ENCODE assay signal across 21 cellular contexts in genomic region chr17:76880268-76880667, GRCh38. TPM values are rescaled to one million over a fixed set of nuclear protein-coding genes. Genes with fewer than 3 reads are reported as not detected.
A peak's percentile ranks its signal among the peaks of the same experiment; 100 is the strongest.
DNase-seq lines count a peak whose midpoint lies in the region; ATAC-seq, FAIRE-seq and TF ChIP-seq lines count a peak whose summit lies in the region.
"Had no signal": no experiment of that assay in that cellular context is flagged by ENCODE, and none has a peak within 500 bp of the region (broad histone marks: within the 10 kb centered on the region; RNA-seq: fewer than 3 reads in every experiment).

No MANE protein-coding gene starts in this region.

- peaks cover 14 to 28% of the 10 kb centered on the region in 2 experiments for H3K4me1 Mint-ChIP-seq in H9
- H3K4me1 Mint-ChIP-seq in activated naive CD8-positive, alpha-beta T cell treated with anti-CD3 and anti-CD28 coated beads, Interleukin-2, amount 50 U/mL, for 24 hours, result no peaks in the 10 kb centered on the region
- H3K4me1 Mint-ChIP-seq: CD4-positive, CD25-positive, alpha-beta regulatory T cell; CD8-positive, alpha-beta memory T cell had no signal

- TF ChIP-seq POLR2A in IMR-90 (IDR thresholded peaks at IDR 0.05; ENCODE audit: low read depth, low read length) (no peak), H1 (IDR thresholded peaks at IDR 0.05; ENCODE audit: control extremely low read depth in 1 of 2, low read depth in 2 of 2, low read length in 2 of 2) (no peak)

- H4K8ac ChIP-seq in H9 (replicated peaks; ENCODE audit: insufficient read length, low read depth, low read length), result no peak overlapping the region
- no peak overlapping the region for H4K8ac ChIP-seq in IMR-90 (ENCODE audit: low read depth in 2 of 2, low read length in 2 of 2)
- H4K8ac ChIP-seq in H1 (ENCODE audit: extremely low read depth, insufficient read depth, low read length), result peak overlapping the region; percentile 88; the same call in 1 of the 2 replicates

- H3K14ac ChIP-seq in H9 (ENCODE audit: insufficient read depth, low read length) (no peak overlapping the region), IMR-90 (replicated peaks; ENCODE audit: low read depth, low read length) (no peak overlapping the region), H1 (ENCODE audit: insufficient read length) (no peak overlapping the region)

- H4K91ac ChIP-seq in H9 (ENCODE audit: insufficient read length, low read depth, low read length), result no peak overlapping the region
- no peak overlapping the region for H4K91ac ChIP-seq in IMR-90 (ENCODE audit: insufficient read depth, low read depth, low read length)
- no peak overlapping the region for H4K91ac ChIP-seq in H1 (replicated peaks; ENCODE audit: insufficient read length, low read length)

- H2BK120ac ChIP-seq in H9 (ENCODE audit: low read depth, low read length, poor library complexity, severe bottlenecking) (no peak overlapping the region), IMR-90 (ENCODE audit: low read depth, low read length) (no peak overlapping the region), H1 (replicated peaks; ENCODE audit: low read depth, low read length) (no peak overlapping the region)

- H3K27me3 ChIP-seq in H9 (ENCODE audit: insufficient read depth, low read length) (no peaks in the 10 kb centered on the region), IMR-90 (ENCODE audit: control insufficient read depth, insufficient read depth, low read length) (peaks cover 28% of the 10 kb centered on the region), H1 (replicated peaks in 1 of 4; ENCODE audit: control insufficient read depth in 3 of 4, extremely low read depth in 1 of 4, insufficient read depth in 3 of 4, low read length in 3 of 4) (no peaks in the 10 kb centered on the region)
- H3K27me3 ChIP-seq: BE2C had no signal

- DNase-seq in H9 (no peak), IMR-90 (no peak), H1 (ENCODE audit: low read depth in 1 of 2, low spot score in 2 of 2) (no peak)
- no peak for DNase-seq in stimulated activated CD4-positive, alpha-beta T cell treated with anti-CD3 and anti-CD28 coated beads, Interleukin-4, amount 100 ng/mL, for 24 hours
- no peak for DNase-seq in activated naive CD8-positive, alpha-beta T cell treated with anti-CD3 and anti-CD28 coated beads, Interleukin-2, amount 50 U/mL, for 24 hours
- DNase-seq: ACHN; BE2C; C1 segment of cervical spinal cord; Caco-2; CD4-positive, CD25-positive, alpha-beta regulatory T cell; CD8-positive, alpha-beta memory T cell; GOT3; HCEC 1CT had no signal

- H3K9me3 ChIP-seq in H9 (ENCODE audit: control insufficient read depth, low read depth, low read length) (no peaks in the 10 kb centered on the region), IMR-90 (ENCODE audit: control insufficient read depth, insufficient read depth, low read length) (no peaks in the 10 kb centered on the region), H1 (ENCODE audit: insufficient read depth in 2 of 2, low read depth in 1 of 2, low read length in 1 of 2) (no peaks in the 10 kb centered on the region)
- H3K9me3 ChIP-seq: BE2C had no signal

- no peak overlapping the region for H3K23ac ChIP-seq in H9 (ENCODE audit: insufficient read length, low read depth, low read length)
- H3K23ac ChIP-seq in IMR-90 (ENCODE audit: low read depth, low read length), result no peak overlapping the region
- no peak overlapping the region for H3K23ac ChIP-seq in H1 (ENCODE audit: insufficient read length)

- H2BK12ac ChIP-seq in H9 (ENCODE audit: insufficient read length, low read depth, low read length), result no peak overlapping the region
- H2BK12ac ChIP-seq in H1 (ENCODE audit: low read depth, low read length), result no peak overlapping the region

- intact Hi-C loops in IMR-90 (cut with micrococcal nuclease), result no loop called here

- H3K4ac ChIP-seq in H9 (ENCODE audit: low read depth, low read length) (no peak overlapping the region), IMR-90 (ENCODE audit: low read depth, low read length) (no peak overlapping the region), H1 (replicated peaks; ENCODE audit: insufficient read length, low read depth, low read length) (no peak overlapping the region)

- peak overlapping the region; percentile 11 for H3K18ac ChIP-seq in H9 (ENCODE audit: insufficient read length, low read depth, low read length)
- no peak overlapping the region for H3K18ac ChIP-seq in IMR-90 (ENCODE audit: low read depth, low read length)
- H3K18ac ChIP-seq in H1 (ENCODE audit: extremely low read depth, low read length), result no peak overlapping the region; the same call in 1 of the 2 replicates

- H3K79me1 ChIP-seq in H9 (ENCODE audit: insufficient read depth, low read depth, low read length, poor library complexity, severe bottlenecking) (no peaks in the 10 kb centered on the region), IMR-90 (ENCODE audit: low read depth in 1 of 2, low read length in 2 of 2) (no peaks in the 10 kb centered on the region), H1 (ENCODE audit: low read depth, low read length) (peaks cover 2% of the 10 kb centered on the region; the same call in 1 of the 2 replicates)

- no peak for FAIRE-seq in H1 (lab: Jason Lieb, UNC)
- FAIRE-seq: A204.1, D721Med, G401.6, GM12891, GM19239 had no signal

- CTCF ChIA-PET in IMR-90 (lab: Yijun Ruan, JAX), result interaction anchor here (1.7 kb wide), 1 partner anchor 12 kb away, joined by 7 read pairs; the partner anchor contains the start of gene MGAT5B
- CTCF ChIA-PET in H1 (lab: Charles Lee; ENCODE audit: partially characterized antibody), result interaction anchor here (0.6 to 8.4 kb wide), 12 partner anchors 9 to 204 kb away, joined by 3 to 70 read pairs (median 4); partner anchors contain the start of gene MGAT5B

- H2AK5ac ChIP-seq in H9 (ENCODE audit: insufficient read length, low read length) (no peak overlapping the region), IMR-90 (ENCODE audit: low read depth, low read length) (no peak overlapping the region), H1 (ENCODE audit: low read depth, low read length) (no peak overlapping the region)

- peaks cover 1% of the 10 kb centered on the region in 2 experiments; a peak in 3 of 5 replicates for H3K9me3 Mint-ChIP-seq in H9
- H3K9me3 Mint-ChIP-seq in activated naive CD8-positive, alpha-beta T cell treated with anti-CD3 and anti-CD28 coated beads, Interleukin-2, amount 50 U/mL, for 24 hours, result peaks cover 6% of the 10 kb centered on the region

- H3K4me1 ChIP-seq in H9 (ENCODE audit: insufficient read depth, low read length) (peaks cover 3% of the 10 kb centered on the region; the same call in 1 of the 2 replicates), IMR-90 (ENCODE audit: control insufficient read depth, insufficient read depth, low read length) (no peaks in the 10 kb centered on the region), H1 (replicated peaks in 1 of 4; ENCODE audit: control insufficient read depth in 3 of 4, insufficient read depth in 4 of 4, low read length in 3 of 4) (peaks cover 0 to 8% (median 5%) of the 10 kb centered on the region in 4 experiments; a peak in 6 of 7 replicates)
- H3K4me1 ChIP-seq: Caco-2 had no signal

- no peak overlapping the region for H3K4me3 Mint-ChIP-seq in H9
- H3K4me3 Mint-ChIP-seq in activated naive CD8-positive, alpha-beta T cell treated with anti-CD3 and anti-CD28 coated beads, Interleukin-2, amount 50 U/mL, for 24 hours, result no peak overlapping the region
- H3K4me3 Mint-ChIP-seq: CD4-positive, CD25-positive, alpha-beta regulatory T cell; CD8-positive, alpha-beta memory T cell had no signal

- POLR2A ChIA-PET in IMR-90 (lab: Charles Lee; ENCODE audit: unreplicated experiment) (no interaction called here), H1 (lab: Charles Lee; ENCODE audit: partially characterized antibody) (interaction anchor here (1.4 kb wide), 1 partner anchor 10 kb away, joined by 6 read pairs; no protein-coding TSS in a partner anchor)

- H2BK20ac ChIP-seq in H9 (ENCODE audit: low read depth, low read length, poor library complexity, severe bottlenecking) (no peak overlapping the region), IMR-90 (ENCODE audit: low read depth, low read length) (no peak overlapping the region), H1 (ENCODE audit: low read length) (no peak overlapping the region)

- H3K27ac Mint-ChIP-seq in H9, result peak overlapping the region in 1 of 3 experiments; percentile 60; a peak in 2 of 7 replicates
- no peak overlapping the region for H3K27ac Mint-ChIP-seq in activated naive CD8-positive, alpha-beta T cell treated with anti-CD3 and anti-CD28 coated beads, Interleukin-2, amount 50 U/mL, for 24 hours
- H3K27ac Mint-ChIP-seq: CD4-positive, CD25-positive, alpha-beta regulatory T cell had no signal

- H2AK9ac ChIP-seq in IMR-90 (replicated peaks; ENCODE audit: low read depth, low read length, poor library complexity), result no peak overlapping the region

- no peak overlapping the region for H3T11ph ChIP-seq in H9 (ENCODE audit: low read length)

- H3K4me3 ChIP-seq in IMR-90 (ENCODE audit: insufficient read depth, low read depth, low read length) (no peak overlapping the region), H1 (ENCODE audit: extremely low read depth in 1 of 4, insufficient read depth in 2 of 4, low read depth in 3 of 4, low read length in 4 of 4) (no peak overlapping the region)

- H2AFZ ChIP-seq in H9 (ENCODE audit: low read length) (no peak overlapping the region), IMR-90 (replicated peaks; ENCODE audit: low read length, poor library complexity) (peak overlapping the region; percentile 2), H1 (ENCODE audit: low read length) (no peak overlapping the region)

- dilution Hi-C loops in IMR-90 (cut with HindIII; ENCODE audit: low sequenced_read_pairs, unreplicated experiment), result no loop called here

- H3K27ac ChIP-seq in H9 (ENCODE audit: insufficient read length, low read depth, low read length), result no peak overlapping the region
- H3K27ac ChIP-seq in IMR-90 (ENCODE audit: insufficient read depth, low read length), result no peak overlapping the region
- no peak overlapping the region for H3K27ac ChIP-seq in H1 (ENCODE audit: low read depth, low read length)
- H3K27ac ChIP-seq: KMS-11 had no signal

- TF ChIP-seq RAD21 in IMR-90 (IDR thresholded peaks at IDR 0.05; ENCODE audit: low read length) (no peak), H1 (IDR thresholded peaks at IDR 0.05 in 1 of 2, conservative IDR thresholded peaks at IDR 0.05 in 1 of 2; ENCODE audit: low read depth in 2 of 2, low read length in 2 of 2) (no peak)

- H3K36me3 Mint-ChIP-seq in H9 (ENCODE audit: insufficient read depth in 1 of 3, low read depth in 3 of 3), result peaks cover 2 to 8% (median 5%) of the 10 kb centered on the region in 3 experiments
- H3K36me3 Mint-ChIP-seq in activated naive CD8-positive, alpha-beta T cell treated with anti-CD3 and anti-CD28 coated beads, Interleukin-2, amount 50 U/mL, for 24 hours (ENCODE audit: low read depth), result peaks cover 1% of the 10 kb centered on the region
- H3K36me3 Mint-ChIP-seq: CD4-positive, CD25-positive, alpha-beta regulatory T cell had no signal

- H4K5ac ChIP-seq in H9 (ENCODE audit: insufficient read length, low read depth, low read length) (no peak overlapping the region), IMR-90 (ENCODE audit: low read depth, low read length) (no peak overlapping the region), H1 (ENCODE audit: insufficient read length, low read depth, low read length) (no peak overlapping the region)

- H3K79me2 ChIP-seq in H9 (ENCODE audit: insufficient read depth, low read length) (no peaks in the 10 kb centered on the region), H1 (ENCODE audit: control insufficient read depth in 1 of 2, insufficient read depth in 2 of 2, low read length in 2 of 2) (no peaks in the 10 kb centered on the region)

- no peak overlapping the region for H2BK15ac ChIP-seq in H9 (ENCODE audit: low read depth, low read length)
- no peak overlapping the region for H2BK15ac ChIP-seq in IMR-90 (ENCODE audit: low read depth, low read length)
- H2BK15ac ChIP-seq in H1 (ENCODE audit: low read length), result no peak overlapping the region

- in situ Hi-C loops in IMR-90 (cut with MboI; ENCODE audit: low sequenced_read_pairs), result no loop called here

- no CpG with 5 or more reads among the region's 10 CpGs for WGBS in H9 (ENCODE audit: extremely low coverage, insufficient read length, low lambda C conversion rate)
- 33% methylated on average over 3 of the region's 10 CpGs; no CpG with 5 or more reads in 1 of the 2 experiments for WGBS in IMR-90 (ENCODE audit: extremely low coverage in 2 of 2, insufficient read length in 1 of 2), 2 experiments
- 77% methylated on average over 8 of the region's 10 CpGs; no CpG with 5 or more reads in 1 of the 2 experiments for WGBS in H1 (ENCODE audit: extremely low coverage in 1 of 2, insufficient coverage in 1 of 2, insufficient read length in 1 of 2, insufficient replicate concordance in 2 of 2, low coverage in 1 of 2, low lambda C conversion rate in 2 of 2, missing lambda C conversion rate in 1 of 2), 2 experiments

- TF ChIP-seq EP300 in H1 (IDR thresholded peaks at IDR 0.05; ENCODE audit: borderline replicate concordance in 1 of 2, low read depth in 2 of 2, low read length in 2 of 2), result no peak

- H2BK5ac ChIP-seq in H9 (ENCODE audit: insufficient read length, low read length) (no peak overlapping the region), IMR-90 (ENCODE audit: low read depth, low read length, poor library complexity, severe bottlenecking) (no peak overlapping the region), H1 (ENCODE audit: low read depth, low read length) (no peak overlapping the region)

- no peak for TF ChIP-seq CTCF in H9 (conservative IDR thresholded peaks at IDR 0.05)
- no peak for TF ChIP-seq CTCF in IMR-90 (conservative IDR thresholded peaks at IDR 0.05; ENCODE audit: low read depth, low read length)
- no peak for TF ChIP-seq CTCF in H1 (IDR thresholded peaks at IDR 0.05; ENCODE audit: control extremely low read depth in 1 of 3, insufficient read depth in 1 of 3, low read depth in 1 of 3, low read length in 3 of 3)

- H4K20me1 ChIP-seq in H9 (ENCODE audit: control insufficient read depth, insufficient read depth, insufficient read length) (no peaks in the 10 kb centered on the region), IMR-90 (ENCODE audit: insufficient read depth, low read length) (peaks cover 3% of the 10 kb centered on the region), H1 (replicated peaks in 1 of 2; ENCODE audit: control insufficient read depth in 1 of 2, insufficient read depth in 2 of 2, low read length in 2 of 2) (peaks cover 0 to 2% of the 10 kb centered on the region in 2 experiments)

- ATAC-seq in IMR-90 (ENCODE audit: low read depth), result no peak
- no peak for ATAC-seq in activated naive CD8-positive, alpha-beta T cell treated with anti-CD3 and anti-CD28 coated beads, Interleukin-2, amount 50 U/mL, for 24 hours
- no peak for ATAC-seq in HG03159 (IDR thresholded peaks at IDR 0.05; ENCODE audit: unreplicated experiment)

- H3K4me2 ChIP-seq in H9 (ENCODE audit: insufficient read depth, insufficient read length, low read length) (no peak overlapping the region), IMR-90 (ENCODE audit: low read depth, low read length) (no peak overlapping the region), H1 (ENCODE audit: insufficient read depth in 1 of 2, low read depth in 2 of 2, low read length in 2 of 2) (no peak overlapping the region)
- H3K4me2 ChIP-seq: KMS-11 had no signal

- H3K56ac ChIP-seq in H9 (ENCODE audit: insufficient read length, low read depth, low read length) (no peak overlapping the region), IMR-90 (ENCODE audit: extremely low read depth, insufficient read depth, low read length) (no peak overlapping the region), H1 (replicated peaks; ENCODE audit: insufficient read length, low read depth, low read length) (no peak overlapping the region)

- no TSS peak for BruUV-seq in IMR-90 (replicated peaks; lab: Mats Ljungman, UMichigan)

- no peaks in the 10 kb centered on the region for H3K9me1 ChIP-seq in IMR-90 (ENCODE audit: insufficient read depth, low read length)

- no peaks in the 10 kb centered on the region for H3K23me2 ChIP-seq in H9 (ENCODE audit: insufficient read length, low read depth, low read length, poor library complexity, severe bottlenecking)
- H3K23me2 ChIP-seq in H1 (ENCODE audit: low read depth, low read length), result no peaks in the 10 kb centered on the region

- no peaks in the 10 kb centered on the region for H3K36me3 ChIP-seq in IMR-90 (ENCODE audit: control insufficient read depth, insufficient read depth, low read length)
- H3K36me3 ChIP-seq in H1 (ENCODE audit: control insufficient read depth in 2 of 4, insufficient read depth in 4 of 4, low read length in 3 of 4), result no peaks in the 10 kb centered on the region

- no peak overlapping the region for H3K9ac ChIP-seq in H9 (ENCODE audit: extremely low read depth, insufficient read length, low read length)
- H3K9ac ChIP-seq in IMR-90 (ENCODE audit: low read depth, low read length), result no peak overlapping the region
- no peak overlapping the region for H3K9ac ChIP-seq in H1 (replicated peaks in 1 of 4; ENCODE audit: extremely low read depth in 1 of 4, low read depth in 3 of 4, low read length in 3 of 4)
- H3K9ac ChIP-seq: KMS-11 had no signal

- peaks cover 2% of the 10 kb centered on the region; the same call in 1 of the 2 replicates for H3K27me3 Mint-ChIP-seq in H9 (ENCODE audit: low read depth)
- no peaks in the 10 kb centered on the region for H3K27me3 Mint-ChIP-seq in activated naive CD8-positive, alpha-beta T cell treated with anti-CD3 and anti-CD28 coated beads, Interleukin-2, amount 50 U/mL, for 24 hours
- H3K27me3 Mint-ChIP-seq: CD4-positive, CD25-positive, alpha-beta regulatory T cell had no signal

RNA-seq across cellular contexts. Expression of gene MGAT5B, which starts 12.1 kb away (rescaled TPM):
- total RNA-seq in H9 (2021) (4.6 and 4.9 TPM in 2 replicates), IMR-90 (2012; rRNA removed) (0.54 and 0.56 TPM in 2 replicates)
- polyA plus RNA-seq in IMR-90 (2012; rRNA removed) (2.0 and 2.8 TPM in 2 replicates), H1 (2011; rRNA removed) (7.9 and 12.7 TPM in 2 replicates)
- 1.9 and 2.8 TPM in 2 replicates for polyA plus RNA-seq in IMR-90 (2012; cell fraction: cytosol; rRNA removed)
- 2.8 and 7.3 TPM in 2 replicates for polyA plus RNA-seq in IMR-90 (2012; cell fraction: nucleus; rRNA removed; ENCODE audit: low replicate concordance)
- total RNA-seq in H1 (2021; fragmentation: NEBNext Ultra II Directional; extraction: Animal tissue kit (Norgen Biotek cat#: 25700)), result 8.2 and 9.3 TPM in 2 replicates
- polyA plus RNA-seq in H1 (2011; cell fraction: cytosol; rRNA removed), result 5.2 TPM
- polyA plus RNA-seq in H1 (2011; cell fraction: nucleus; rRNA removed), result 21.5 TPM
- polyA plus RNA-seq in H1 (2012, experiment 1 of 2), result 5.2 to 9.6 TPM (median 8.1 TPM) in 4 replicates
- 5.1 TPM for polyA plus RNA-seq in H1 (2012, experiment 2 of 2)
- 7.4 TPM for polyA plus RNA-seq in H1 (2013, experiment 1 of 2)
- polyA plus RNA-seq in H1 (2013, experiment 2 of 2), result 7.1 TPM
- polyA minus RNA-seq in H1 (2011; rRNA and poly(A)+ RNA removed), result 2.6 and 3.8 TPM in 2 replicates
- 3.1 TPM for polyA minus RNA-seq in H1 (2011; cell fraction: cytosol; rRNA and poly(A)+ RNA removed)
- polyA minus RNA-seq in H1 (2011; cell fraction: nucleus; rRNA and poly(A)+ RNA removed), result 12.0 TPM
- total RNA-seq: CD4-positive, CD25-positive, alpha-beta regulatory T cell; HT-29 had no signal
- polyA plus RNA-seq: CD4-positive, CD25-positive, alpha-beta regulatory T cell had no signal
